ENCODE assay signal across 10 cellular contexts in the genomic region with DNA sequence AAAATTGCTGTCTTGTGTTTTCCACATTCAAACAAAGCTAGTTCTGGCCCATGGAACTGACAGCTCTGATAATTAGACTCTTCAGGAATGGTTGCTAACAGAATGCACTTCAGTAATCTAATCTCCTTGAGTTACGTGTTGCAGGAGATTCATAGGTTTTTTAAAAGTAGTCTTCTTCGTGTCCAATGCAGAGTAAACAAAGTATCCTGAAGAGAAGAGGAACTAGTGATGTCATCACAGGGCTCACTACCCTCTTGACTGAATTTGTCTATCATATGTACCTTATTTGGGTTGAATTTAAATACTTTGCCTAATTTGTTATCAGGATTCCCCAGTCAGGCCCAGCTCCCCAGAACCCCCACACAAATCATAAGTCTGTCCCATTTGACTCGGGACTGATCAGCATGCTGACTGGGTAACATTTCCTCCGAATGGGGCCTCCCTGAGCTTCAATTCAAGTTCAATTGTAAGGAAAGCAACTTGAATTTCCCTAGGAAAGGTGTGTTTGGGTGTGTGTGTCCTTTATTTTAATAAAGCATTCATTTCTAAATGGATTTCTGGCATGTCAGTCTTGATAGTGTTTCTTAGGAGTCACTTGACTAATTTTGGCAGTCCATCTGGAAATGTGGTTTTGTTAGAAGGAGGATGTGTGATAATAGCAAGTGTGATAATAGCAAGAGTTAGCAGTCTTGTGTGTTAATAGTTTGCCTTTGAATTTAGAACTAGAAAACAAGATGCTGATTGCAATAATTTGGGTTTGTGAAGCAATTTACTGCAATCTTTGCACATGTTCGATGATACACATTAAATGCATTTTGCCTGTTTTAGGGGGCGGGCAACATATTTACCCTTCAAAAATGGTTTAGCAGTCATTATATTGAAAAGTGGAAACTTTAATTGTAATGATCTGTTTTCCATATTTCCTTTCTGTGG. TPM values are rescaled to one million over a fixed set of nuclear protein-coding genes. Genes with fewer than 3 reads are reported as not detected.
A peak's percentile ranks its signal among the peaks of the same experiment; 100 is the strongest.
DNase-seq lines count a peak whose midpoint lies in the region; ATAC-seq, FAIRE-seq and TF ChIP-seq lines count a peak whose summit lies in the region.
"Had no signal": no experiment of that assay in that cellular context is flagged by ENCODE, and none has a peak within 500 bp of the region (broad histone marks: within the 10 kb centered on the region; RNA-seq: fewer than 3 reads in every experiment).

No MANE protein-coding gene starts in this region.

- CTCF ChIA-PET in GM12878 (lab: Yijun Ruan, JAX): interaction anchor here (1.0 to 3.3 kb wide), 8 partner anchors 8 to 264 kb away, joined by 3 to 16 read pairs (median 5); no protein-coding TSS in a partner anchor

- DNase-seq in GF-D8 (lab: John Stamatoyannopoulos, UW) (peak; percentile 39), Karpas-422 (peak; percentile 64), GM12878 (ENCODE audit: low read depth, low spot score) (no peak), sciatic nerve (ENCODE audit: low spot score) (no peak), foreskin melanocyte (no peak)
- no peak for DNase-seq in stimulated activated naive CD4-positive, alpha-beta T cell treated with Interleukin-2 at 50 U/mL for 16 hours (lab: John Stamatoyannopoulos, UW)
- DNase-seq: H9, NCI-H146 had no signal

- peak overlapping the region; percentile 67 for H3K27ac ChIP-seq in Karpas-422 (ENCODE audit: low read length)
- H3K27ac ChIP-seq in GM12878 (ENCODE audit: control insufficient read depth, insufficient read depth): peak overlapping the region; percentile 22

- H3K4me3 ChIP-seq in Karpas-422 (ENCODE audit: low read length) (no peak overlapping the region), GM12878 (no peak overlapping the region)

- TF ChIP-seq EP300 in GM12878 (IDR thresholded peaks at IDR 0.05; ENCODE audit: borderline replicate concordance in 1 of 2, control insufficient read depth in 1 of 2, low read depth in 2 of 2, low read length in 2 of 2): no peak

- no peak for TF ChIP-seq CTCF in GM12878 (IDR thresholded peaks at IDR 0.05 in 2 of 3, conservative IDR thresholded peaks at IDR 0.05 in 1 of 3; ENCODE audit: control insufficient read depth in 2 of 3, extremely low read depth in 1 of 3, insufficient read depth in 1 of 3, low read depth in 3 of 3, low read length in 3 of 3)

- no peak for TF ChIP-seq POLR2A in GM12878 (IDR thresholded peaks at IDR 0.05; ENCODE audit: low read depth, low read length)

- H2AFZ ChIP-seq in Karpas-422 (ENCODE audit: low read length) (no peak overlapping the region), GM12878 (ENCODE audit: control insufficient read depth, low read depth, low read length) (no peak overlapping the region)

- H3K79me2 ChIP-seq in Karpas-422 (ENCODE audit: low read length) (peaks cover 18% of the 10 kb centered on the region; the same call in 1 of the 2 replicates), GM12878 (ENCODE audit: control insufficient read depth, insufficient read depth, low read length) (peaks cover 3% of the 10 kb centered on the region)

- SMC1A ChIA-PET in GM12878 (lab: Charles Lee; ENCODE audit: uncharacterized antibody, unreplicated experiment): interaction anchor here (0.9 to 3.1 kb wide), 9 partner anchors 8 to 619 kb away, joined by 3 to 21 read pairs (median 6); a partner anchor contains a TSS

- H3K4me1 ChIP-seq in Karpas-422 (ENCODE audit: low read length) (peaks cover 50% of the 10 kb centered on the region), GM12878 (ENCODE audit: control insufficient read depth, insufficient read depth, low read length) (peaks cover 10% of the 10 kb centered on the region)

- no peaks in the 10 kb centered on the region for H4K20me1 ChIP-seq in Karpas-422 (ENCODE audit: insufficient read depth, low read depth, low read length)
- H4K20me1 ChIP-seq in GM12878 (ENCODE audit: control insufficient read depth, insufficient read depth): no peaks in the 10 kb centered on the region; the same call in 1 of the 2 replicates

- H3K9ac ChIP-seq in Karpas-422 (ENCODE audit: low read length) (no peak overlapping the region), GM12878 (ENCODE audit: control insufficient read depth, insufficient read depth, low read length) (no peak overlapping the region)

- no peaks in the 10 kb centered on the region for H3K9me3 ChIP-seq in Karpas-422 (ENCODE audit: low read length)
- peaks cover 2% of the 10 kb centered on the region; the same call in 2 of the 3 replicates for H3K9me3 ChIP-seq in GM12878 (replicated peaks; ENCODE audit: control insufficient read depth, insufficient read depth, low read length)

- peak; percentile 7; the same call in 2 of the 3 replicates for ATAC-seq in GM12878
- peak; percentile 29 for ATAC-seq in sciatic nerve
- ATAC-seq in HG03045 (IDR thresholded peaks at IDR 0.05; ENCODE audit: unreplicated experiment): no peak

- peaks cover 12% of the 10 kb centered on the region; the same call in 1 of the 2 replicates for H3K36me3 ChIP-seq in Karpas-422 (ENCODE audit: insufficient read depth, low read length)
- peaks cover 3 to 8% of the 10 kb centered on the region in 2 experiments; a peak in 3 of 4 replicates for H3K36me3 ChIP-seq in GM12878 (ENCODE audit: control insufficient read depth in 2 of 2, insufficient read depth in 2 of 2, low read length in 1 of 2)

- RAD21 ChIA-PET in GM12878 (lab: Charles Lee; ENCODE audit: unreplicated experiment): interaction anchor here (1.1 to 2.5 kb wide), 8 partner anchors 13 to 264 kb away, joined by 3 to 15 read pairs (median 6); a partner anchor contains a TSS

- H3K27me3 ChIP-seq in Karpas-422 (ENCODE audit: low read length) (no peaks in the 10 kb centered on the region), GM12878 (replicated peaks in 1 of 2; ENCODE audit: control insufficient read depth in 2 of 2, insufficient read depth in 2 of 2, low read length in 1 of 2) (no peaks in the 10 kb centered on the region)

- WGBS in GM12878 (ENCODE audit: insufficient coverage, insufficient replicate concordance, low lambda C conversion rate, missing lambda C conversion rate): 81% methylated on average over 6 of the region's 6 CpGs

- FAIRE-seq in GM12878 (lab: Jason Lieb, UNC): no peak
- FAIRE-seq: bronchial epithelial cell had no signal

- in situ Hi-C loops in GM12878 (cut with MboI): loop anchor here (5.0 to 25.0 kb wide), 4 partner anchors 265 to 925 kb away; no protein-coding TSS in a partner anchor

- POLR2A ChIA-PET in GM12878 (lab: Charles Lee): interaction anchor here (0.5 kb wide), 1 partner anchor 14 kb away, joined by 5 read pairs; no protein-coding TSS in a partner anchor

- no peak for TF ChIP-seq RAD21 in GM12878 (IDR thresholded peaks at IDR 0.05; ENCODE audit: insufficient read depth, low read depth, low read length)

- no peaks in the 10 kb centered on the region for H3K9me2 ChIP-seq in Karpas-422 (replicated peaks; ENCODE audit: insufficient read depth, low read length)

- TSS peak; percentile 72 for BruUV-seq in GM12878 (replicated peaks; lab: Mats Ljungman, UMichigan)

- H3K4me2 ChIP-seq in Karpas-422 (ENCODE audit: low read depth, low read length, poor library complexity, severe bottlenecking) (peak overlapping the region; percentile 23), GM12878 (ENCODE audit: control insufficient read depth, insufficient read depth) (0 out of 2 replicates have a peak overlapping the region, but pooled peaks have one; percentile 7)

- intact Hi-C loops in GM12878 (cut with micrococcal nuclease; ENCODE audit: unreplicated experiment) (no loop called here), sciatic nerve (cut with DNase I) (loop anchor here (5.0 kb wide), 1 partner anchor 265 kb away; no protein-coding TSS in a partner anchor)

TF ChIP-seq in GM12878, 131 proteins besides CTCF, POLR2A, EP300 and RAD21 (continues in another document):
- TF ChIP-seq ATF7 (IDR thresholded peaks at IDR 0.05; ENCODE audit: low read depth) (peak; percentile 64), NR2C2 (IDR thresholded peaks at IDR 0.05; ENCODE audit: borderline replicate concordance, control insufficient read depth, insufficient read length, low read depth) (no peak)

RNA-seq across cellular contexts. Expression of a gene that starts 21.9 kb away (rescaled TPM):
- total RNA-seq in Karpas-422 (2014; rRNA removed; shearing (Covaris generic); ENCODE audit: low replicate concordance): 23.3 and 30.3 TPM in 2 replicates
- total RNA-seq in GM12878 (2013; cell fraction: nucleolus; rRNA removed): 46.6 and 47.8 TPM in 2 replicates
- 18.9 and 20.5 TPM in 2 replicates for total RNA-seq in GM12878 (2014; rRNA removed)
- total RNA-seq in GM12878 (2014; rRNA removed; fragmentation: Illumina TruSeq; extraction: Trizol): 13.5 and 14.4 TPM in 2 replicates
- total RNA-seq in GM12878 (2021): 14.5 and 15.4 TPM in 2 replicates
- 4.2 TPM for polyA plus RNA-seq in GM12878 (2011; ENCODE audit: low read depth)
- 18.7 and 22.6 TPM in 2 replicates for polyA plus RNA-seq in GM12878 (2011; rRNA removed)
- 14.2 and 14.3 TPM in 2 replicates for polyA plus RNA-seq in GM12878 (2011; cell fraction: cytosol; rRNA removed)
- 14.9 and 17.4 TPM in 2 replicates for polyA plus RNA-seq in GM12878 (2011; cell fraction: nucleus; rRNA removed)
- polyA plus RNA-seq in GM12878 (2012): 6.9 and 7.2 TPM in 2 replicates
- 12.9 and 16.9 TPM in 2 replicates for polyA plus RNA-seq in GM12878 (2014; fragmentation: Illumina TruSeq; extraction: Trizol)
- polyA plus RNA-seq in GM12878 (2014; fragmentation: Nextera tagmentation; extraction: Ambion mirVana): 1 to 10 TPM; 5.6 to 6.9 TPM
- 13.2 and 13.5 TPM in 2 replicates for polyA plus RNA-seq in GM12878 (2014; rRNA removed)
- 10 to 100 TPM; 24.3 to 27.8 TPM for polyA plus RNA-seq in GM12878 (2016; fragmentation: Nextera tagmentation; extraction: Ambion mirVana)
- polyA minus RNA-seq in GM12878 (2011; rRNA and poly(A)+ RNA removed): 21.0 and 22.2 TPM in 2 replicates
- polyA minus RNA-seq in GM12878 (2011; cell fraction: cytosol; rRNA and poly(A)+ RNA removed): 6.0 and 10.7 TPM in 2 replicates
- 27.0 and 38.5 TPM in 2 replicates for polyA minus RNA-seq in GM12878 (2011; cell fraction: nucleus; rRNA and poly(A)+ RNA removed)
- total RNA-seq in sciatic nerve: 12.6 TPM

RNA-seq across cellular contexts. Expression of a gene that starts 22.2 kb away (rescaled TPM):
- total RNA-seq in Karpas-422 (2014; rRNA removed; shearing (Covaris generic); ENCODE audit: low replicate concordance): 7.6 and 22.2 TPM in 2 replicates
- 3.3 and 3.5 TPM in 2 replicates for total RNA-seq in GM12878 (2013; cell fraction: nucleolus; rRNA removed)
- total RNA-seq in GM12878 (2014; rRNA removed) (10.7 and 10.8 TPM in 2 replicates), GM12878 (2014; rRNA removed; fragmentation: Illumina TruSeq; extraction: Trizol) (13.0 and 14.7 TPM in 2 replicates), GM12878 (2021) (15.4 and 20.6 TPM in 2 replicates), sciatic nerve (19.4 TPM)
- polyA plus RNA-seq in GM12878 (2011; ENCODE audit: low read depth): 5.3 TPM
- polyA plus RNA-seq in GM12878 (2011; rRNA removed) (26.1 and 39.1 TPM in 2 replicates), GM12878 (2014; fragmentation: Illumina TruSeq; extraction: Trizol) (18.0 and 19.0 TPM in 2 replicates), GM12878 (2014; fragmentation: Nextera tagmentation; extraction: Ambion mirVana) (10 to 100 TPM; 67.1 to 71.8 TPM), GM12878 (2014; rRNA removed) (9.2 and 10.9 TPM in 2 replicates), GM12878 (2016; fragmentation: Nextera tagmentation; extraction: Ambion mirVana) (10 to 100 TPM; 50.6 to 54.8 TPM)
- polyA plus RNA-seq in GM12878 (2011; cell fraction: cytosol; rRNA removed): 7.1 and 7.3 TPM in 2 replicates
- polyA plus RNA-seq in GM12878 (2011; cell fraction: nucleus; rRNA removed): 3.4 and 5.5 TPM in 2 replicates
- 10.3 and 11.2 TPM in 2 replicates for polyA plus RNA-seq in GM12878 (2012)
- 5.8 and 6.9 TPM in 2 replicates for polyA minus RNA-seq in GM12878 (2011; rRNA and poly(A)+ RNA removed)
- 3.3 and 3.7 TPM in 2 replicates for polyA minus RNA-seq in GM12878 (2011; cell fraction: cytosol; rRNA and poly(A)+ RNA removed)
- 2.7 and 3.5 TPM in 2 replicates for polyA minus RNA-seq in GM12878 (2011; cell fraction: nucleus; rRNA and poly(A)+ RNA removed)

Comparison
In these comparisons a context has a peak if more than half of its experiments do, and no peak if none do; other contexts are left out.
1. DNase-seq: peak in GF-D8 (single experiment) and Karpas-422 (single experiment); none in GM12878 (single experiment), sciatic nerve (single experiment), foreskin melanocyte (single experiment) and stimulated activated naive CD4-positive, alpha-beta T cell treated with Interleukin-2 at 50 U/mL for 16 hours (single experiment).